In genomic region chr16:72995151-72995881, GRCh38 we compare ENCODE assay signal across 10 cellular contexts. TPM values are rescaled to one million over a fixed set of nuclear protein-coding genes. Genes with fewer than 3 reads are reported as not detected.
DNase-seq lines count a peak whose midpoint lies in the region; ATAC-seq and TF ChIP-seq lines count a peak whose summit lies in the region.
"Had no signal": no experiment of that assay in that cellular context is flagged by ENCODE, and none has a peak within 500 bp of the region (broad histone marks: within the 10 kb centered on the region; RNA-seq: fewer than 3 reads in every experiment).

No MANE protein-coding gene starts in this region.

- CTCF ChIA-PET in MCF 10A (lab: Yijun Ruan, JAX): interaction anchor here (0.6 to 3.1 kb wide), 7 partner anchors 9 to 1314 kb away, joined by 3 to 11 read pairs (median 3); partner anchors contain the start of gene ZFHX3

- TF ChIP-seq CTCF in MCF 10A (IDR thresholded peaks at IDR 0.05; ENCODE audit: unreplicated experiment): peak; percentile 26
- no peak for TF ChIP-seq CTCF in breast epithelium (IDR thresholded peaks at IDR 0.05)
- TF ChIP-seq CTCF in endothelial cell (IDR thresholded peaks at IDR 0.05; ENCODE audit: unreplicated experiment): peak; percentile 91

- H3K27me3 Mint-ChIP-seq in MCF 10A (ENCODE audit: insufficient read depth, unreplicated experiment): no peaks in the 10 kb centered on the region
- no peaks in the 10 kb centered on the region for H3K27me3 Mint-ChIP-seq in endothelial cell (ENCODE audit: unreplicated experiment)
- H3K27me3 Mint-ChIP-seq in stimulated activated memory B cell treated with anti-CD40 and anti-IgM and Interleukin-4, amounts not matched to agents 10 μg/mL and 1 μg/mL and 100 μg/mL, for 72 hours: no peaks in the 10 kb centered on the region

- H3K4me3 Mint-ChIP-seq in MCF 10A (ENCODE audit: unreplicated experiment): no peak overlapping the region
- no peak overlapping the region for H3K4me3 Mint-ChIP-seq in endothelial cell (ENCODE audit: unreplicated experiment)
- H3K4me3 Mint-ChIP-seq in stimulated activated memory B cell treated with anti-CD40 and anti-IgM and Interleukin-4, amounts not matched to agents 10 μg/mL and 1 μg/mL and 100 μg/mL, for 72 hours: no peak overlapping the region

- no peaks in the 10 kb centered on the region for H3K9me3 Mint-ChIP-seq in MCF 10A (ENCODE audit: unreplicated experiment)
- H3K9me3 Mint-ChIP-seq in endothelial cell (ENCODE audit: unreplicated experiment): no peaks in the 10 kb centered on the region
- no peaks in the 10 kb centered on the region for H3K9me3 Mint-ChIP-seq in stimulated activated memory B cell treated with anti-CD40 and anti-IgM and Interleukin-4, amounts not matched to agents 10 μg/mL and 1 μg/mL and 100 μg/mL, for 72 hours

- H3K4me3 ChIP-seq in breast epithelium: no peak overlapping the region
- H3K4me3 ChIP-seq: SJCRH30 had no signal

- ATAC-seq in GM18520 (IDR thresholded peaks at IDR 0.05; ENCODE audit: unreplicated experiment) (no peak), HG02840 (IDR thresholded peaks at IDR 0.05; ENCODE audit: low FRiP score, unreplicated experiment) (no peak)
- no peak for ATAC-seq in stimulated activated memory B cell treated with anti-CD40 and anti-IgM and Interleukin-4, amounts not matched to agents 10 μg/mL and 1 μg/mL and 100 μg/mL, for 72 hours

- POLR2A ChIA-PET in MCF 10A (lab: Yijun Ruan, JAX): interaction anchor here (0.6 to 1.6 kb wide), 5 partner anchors 51 to 731 kb away, joined by 3 to 5 read pairs (median 4); no protein-coding TSS in a partner anchor

- intact Hi-C loops in MCF 10A (cut with micrococcal nuclease) (no loop called here), breast epithelium (cut with DNase I; ENCODE audit: low total_unique reads) (no loop called here)

- BruUV-seq in MCF 10A (replicated peaks; lab: Mats Ljungman, UMichigan): no TSS peak

- H3K36me3 ChIP-seq in breast epithelium: no peaks in the 10 kb centered on the region
- H3K36me3 ChIP-seq: SJCRH30 had no signal

- peaks cover 5% of the 10 kb centered on the region for H3K36me3 Mint-ChIP-seq in MCF 10A (ENCODE audit: insufficient read depth, unreplicated experiment)
- H3K36me3 Mint-ChIP-seq in endothelial cell (ENCODE audit: low read depth, unreplicated experiment): peaks cover 5% of the 10 kb centered on the region
- peaks cover 6% of the 10 kb centered on the region for H3K36me3 Mint-ChIP-seq in stimulated activated memory B cell treated with anti-CD40 and anti-IgM and Interleukin-4, amounts not matched to agents 10 μg/mL and 1 μg/mL and 100 μg/mL, for 72 hours

- H3K27ac Mint-ChIP-seq in MCF 10A (ENCODE audit: low read depth, unreplicated experiment) (no peak overlapping the region), endothelial cell (ENCODE audit: unreplicated experiment) (peak overlapping the region; percentile 52)
- no peak overlapping the region for H3K27ac Mint-ChIP-seq in stimulated activated memory B cell treated with anti-CD40 and anti-IgM and Interleukin-4, amounts not matched to agents 10 μg/mL and 1 μg/mL and 100 μg/mL, for 72 hours

- H3K4me1 Mint-ChIP-seq in MCF 10A (ENCODE audit: insufficient read depth, unreplicated experiment) (peaks cover 60% of the 10 kb centered on the region), endothelial cell (ENCODE audit: unreplicated experiment) (peaks cover 7% of the 10 kb centered on the region)
- peaks cover 14% of the 10 kb centered on the region for H3K4me1 Mint-ChIP-seq in stimulated activated memory B cell treated with anti-CD40 and anti-IgM and Interleukin-4, amounts not matched to agents 10 μg/mL and 1 μg/mL and 100 μg/mL, for 72 hours

- H3K27ac ChIP-seq in breast epithelium: peak overlapping the region in 1 of 2 donors; percentile 18
- H3K27ac ChIP-seq: SJCRH30 had no signal

- peaks cover 0 to 9% of the 10 kb centered on the region in 2 donors for H3K4me1 ChIP-seq in breast epithelium

- TF ChIP-seq POLR2A in breast epithelium (IDR thresholded peaks at IDR 0.05): no peak

- H3K9me3 ChIP-seq in breast epithelium: no peaks in the 10 kb centered on the region
- H3K9me3 ChIP-seq: SJCRH30 had no signal

- H3K27me3 ChIP-seq in breast epithelium: no peaks in the 10 kb centered on the region
- H3K27me3 ChIP-seq: SJCRH30 had no signal

- DNase-seq in MCF 10A (ENCODE audit: unreplicated experiment): no peak
- no peak for DNase-seq in breast epithelium (ENCODE audit: low spot score in 2 of 2)
- DNase-seq in NAMALWA (ENCODE audit: low spot score): peak; percentile 34
- peak; percentile 51 for DNase-seq in endothelial cell (ENCODE audit: low spot score)
- DNase-seq in stimulated activated CD8-positive, alpha-beta memory T cell treated with anti-CD3 and anti-CD28 coated beads, Interleukin-4, amount 100 ng/mL, for 48 hours: peak; percentile 43
- DNase-seq: GF-D8 had no signal

RNA-seq across cellular contexts. Expression of gene ZFHX3, which starts 52.6 kb away (rescaled TPM):
- total RNA-seq in MCF 10A (2022): 21.1 and 27.4 TPM in 2 replicates
- 10 to 100 TPM; 10.8 to 36.0 (median 11.8) TPM for total RNA-seq in breast epithelium
- 17.7 TPM for total RNA-seq in endothelial cell (ENCODE audit: unreplicated experiment)

Comparison
In these comparisons a context has a peak if more than half of its experiments do, and no peak if none do; other contexts are left out.
1. CTCF ChIP-seq: peak in MCF 10A (single experiment) and endothelial cell (single experiment); none in breast epithelium (0 of 3).
2. DNase-seq: peak in NAMALWA (single experiment), endothelial cell (single experiment) and stimulated activated CD8-positive, alpha-beta memory T cell treated with anti-CD3 and anti-CD28 coated beads, Interleukin-4, amount 100 ng/mL, for 48 hours (single experiment); none in MCF 10A (single experiment) and breast epithelium (0 of 2).